25 cellular contexts compared by ENCODE assay signal in genomic region chr2:114922076-114922475, GRCh38.
"Had no signal": no experiment of that assay in that cellular context is flagged by ENCODE, and none has a peak within 500 bp of the region (broad histone marks: within the 10 kb centered on the region; RNA-seq: fewer than 3 reads in every experiment).

No MANE protein-coding gene starts in this region.

- DNase-seq: colonic mucosa; cortex of kidney; dermis blood vessel endothelial cell; dorsolateral prefrontal cortex; effector CD4-positive, alpha-beta T cell; effector CD8-positive, alpha-beta T cell; effector memory CD4-positive, alpha-beta T cell; effector memory CD8-positive, alpha-beta T cell; endodermal cell; erythroblast; esophagus squamous epithelium; foreskin fibroblast; foreskin keratinocyte; foreskin melanocyte; glutamatergic neuron; head of caudate nucleus; heart left ventricle; heart right ventricle had no signal

- H2AFZ ChIP-seq: hepatocyte had no signal

- H3K27me3 Mint-ChIP-seq: dendritic cell treated with granulocyte-macrophage colony-stimulating factor and Interleukin-4, amounts not matched to agents 40 ng/mL and 50 ng/mL, for 4 days; effector memory CD8-positive, alpha-beta T cell had no signal

- H3K4me1 Mint-ChIP-seq: endodermal cell had no signal

- H3K4me1 ChIP-seq: colonic mucosa, esophagus muscularis mucosa, esophagus squamous epithelium, foreskin keratinocyte, gastroesophageal sphincter, heart left ventricle, heart right ventricle had no signal

- H3K4me3 ChIP-seq: colonic mucosa, coronary artery, dorsolateral prefrontal cortex, esophagus muscularis mucosa, esophagus squamous epithelium, gastroesophageal sphincter, heart left ventricle, heart right ventricle, hepatocyte had no signal

- H3K9me3 ChIP-seq: colonic mucosa had no signal

- H3K36me3 ChIP-seq: colonic mucosa, esophagus muscularis mucosa, esophagus squamous epithelium, gastroesophageal sphincter, heart left ventricle, heart right ventricle had no signal

- H3K27ac Mint-ChIP-seq: dendritic cell treated with granulocyte-macrophage colony-stimulating factor and Interleukin-4, amounts not matched to agents 40 ng/mL and 50 ng/mL, for 4 days; effector memory CD8-positive, alpha-beta T cell; endodermal cell had no signal

- H3K27me3 ChIP-seq: colonic mucosa, dorsolateral prefrontal cortex, esophagus muscularis mucosa, esophagus squamous epithelium, foreskin keratinocyte, gastroesophageal sphincter, heart left ventricle, heart right ventricle, hepatocyte had no signal

- H3K27ac ChIP-seq: colonic mucosa, coronary artery, dorsolateral prefrontal cortex, epithelial cell of prostate, esophagus muscularis mucosa, esophagus squamous epithelium, foreskin keratinocyte, gastroesophageal sphincter, heart left ventricle, heart right ventricle, hepatocyte had no signal

- H3K4me2 ChIP-seq: hepatocyte had no signal

- H3K4me3 Mint-ChIP-seq: dendritic cell treated with granulocyte-macrophage colony-stimulating factor and Interleukin-4, amounts not matched to agents 40 ng/mL and 50 ng/mL, for 4 days; effector memory CD8-positive, alpha-beta T cell; endodermal cell had no signal

- H3K79me2 ChIP-seq: hepatocyte had no signal

- ATAC-seq: effector memory CD8-positive, alpha-beta T cell; esophagus mucosa; foreskin keratinocyte; gastroesophageal sphincter; heart left ventricle; heart right ventricle had no signal
